In genomic region chr17:59267776-59268175, GRCh38 we compare ENCODE assay signal across 8 cellular contexts.
"Had no signal": no experiment of that assay in that cellular context is flagged by ENCODE, and none has a peak within 500 bp of the region (broad histone marks: within the 10 kb centered on the region; RNA-seq: fewer than 3 reads in every experiment).

No MANE protein-coding gene starts in this region.

- ATAC-seq: GM12878 had no signal

- H3K4me3 ChIP-seq: GM12878 had no signal

- DNase-seq: GDM1, GF-D8 had no signal

- FAIRE-seq: G401.6, GM12878, GM12891, GM12892, GM18507, GM19239 had no signal
